24 cellular contexts compared by ENCODE assay signal in genomic region chr5:2797160-2797559, GRCh38. TPM values are rescaled to one million over a fixed set of nuclear protein-coding genes. Genes with fewer than 3 reads are reported as not detected.
DNase-seq lines count a peak whose midpoint lies in the region; TF ChIP-seq lines count a peak whose summit lies in the region.
"Had no signal": no experiment of that assay in that cellular context is flagged by ENCODE, and none has a peak within 500 bp of the region (broad histone marks: within the 10 kb centered on the region; RNA-seq: fewer than 3 reads in every experiment).

No MANE protein-coding gene starts in this region.

- H3K36me3 Mint-ChIP-seq in activated CD4-positive, alpha-beta T cell treated with anti-CD3 and anti-CD28 coated beads, Interleukin-2, amount 10 ng/mL, durations not matched to agents 24 days and 14 days (ENCODE audit: low read depth): no peaks in the 10 kb centered on the region
- no peaks in the 10 kb centered on the region for H3K36me3 Mint-ChIP-seq in Calu3 (ENCODE audit: insufficient read depth, unreplicated experiment)
- H3K36me3 Mint-ChIP-seq: activated naive CD4-positive, alpha-beta T cell treated with anti-CD3 and anti-CD28 coated beads, Interleukin-2, amount 50 U/mL, for 24 hours; memory B cell; type B pancreatic cell had no signal

- peak; percentile 7 for DNase-seq in activated CD4-positive, alpha-beta T cell treated with anti-CD3 and anti-CD28 coated beads, Interleukin-2, amount 10 ng/mL, durations not matched to agents 24 days and 14 days
- no peak for DNase-seq in activated CD4-positive, alpha-beta T cell treated with anti-CD3 and anti-CD28 coated beads, Interleukin-2, amount 50 U/mL, for 1 hour
- peak; percentile 85 for DNase-seq in NCI-H2107 (lab: John Stamatoyannopoulos, UW)
- peak; percentile 89 for DNase-seq in NCI-H748 treated with DMSO at 0.1 percent for 48 hours (lab: John Stamatoyannopoulos, UW)
- DNase-seq in GF-D8 (lab: John Stamatoyannopoulos, UW): no peak
- no peak for DNase-seq in Calu3
- no peak for DNase-seq in NCI-H226
- DNase-seq in GM03348 (ENCODE audit: low spot score): no peak
- DNase-seq: activated CD4-positive, alpha-beta T cell treated with anti-CD3 and anti-CD28 coated beads, Interleukin-2, amount 50 U/mL, for 4 hours; activated CD8-positive, alpha-beta memory T cell treated with anti-CD3 and anti-CD28 coated beads, Interleukin-2, amount 50 U/mL, for 4 hours; AML-193; anterior cingulate cortex; cortex of kidney; endodermal cell; esophagus squamous epithelium; H9; left cardiac atrium; SHP77 treated with DMSO at 0.1 percent for 48 hours; SW 1271 had no signal

- no peak overlapping the region for H3K4me3 Mint-ChIP-seq in activated CD4-positive, alpha-beta T cell treated with anti-CD3 and anti-CD28 coated beads, Interleukin-2, amount 10 ng/mL, durations not matched to agents 24 days and 14 days
- no peak overlapping the region for H3K4me3 Mint-ChIP-seq in Calu3 (ENCODE audit: low read depth, unreplicated experiment)
- H3K4me3 Mint-ChIP-seq: activated naive CD4-positive, alpha-beta T cell treated with anti-CD3 and anti-CD28 coated beads, Interleukin-2, amount 50 U/mL, for 24 hours; endodermal cell; H9; memory B cell; type B pancreatic cell; WTC11 had no signal

- H3K9me3 Mint-ChIP-seq in activated CD4-positive, alpha-beta T cell treated with anti-CD3 and anti-CD28 coated beads, Interleukin-2, amount 10 ng/mL, durations not matched to agents 24 days and 14 days: no peaks in the 10 kb centered on the region
- peaks cover 9% of the 10 kb centered on the region for H3K9me3 Mint-ChIP-seq in Calu3 (ENCODE audit: low read depth, unreplicated experiment)
- H3K9me3 Mint-ChIP-seq: type B pancreatic cell had no signal

- no TSS peak for BruUV-seq in Calu3 (replicated peaks; lab: Mats Ljungman, UMichigan)

- CTCF ChIA-PET in Calu3 (lab: Charles Lee): no interaction called here

- H3K27ac Mint-ChIP-seq in activated CD4-positive, alpha-beta T cell treated with anti-CD3 and anti-CD28 coated beads, Interleukin-2, amount 10 ng/mL, durations not matched to agents 24 days and 14 days: no peak overlapping the region
- H3K27ac Mint-ChIP-seq in Calu3 (ENCODE audit: unreplicated experiment): no peak overlapping the region
- H3K27ac Mint-ChIP-seq: activated naive CD4-positive, alpha-beta T cell treated with anti-CD3 and anti-CD28 coated beads, Interleukin-2, amount 50 U/mL, for 24 hours; endodermal cell; H9; memory B cell; type B pancreatic cell; WTC11 had no signal

- TF ChIP-seq CTCF in Calu3 (IDR thresholded peaks at IDR 0.05; ENCODE audit: unreplicated experiment): no peak

- no peaks in the 10 kb centered on the region for H3K4me1 Mint-ChIP-seq in activated CD4-positive, alpha-beta T cell treated with anti-CD3 and anti-CD28 coated beads, Interleukin-2, amount 10 ng/mL, durations not matched to agents 24 days and 14 days
- no peaks in the 10 kb centered on the region for H3K4me1 Mint-ChIP-seq in Calu3 (ENCODE audit: low read depth, unreplicated experiment)
- H3K4me1 Mint-ChIP-seq: activated naive CD4-positive, alpha-beta T cell treated with anti-CD3 and anti-CD28 coated beads, Interleukin-2, amount 50 U/mL, for 24 hours; endodermal cell; H9; memory B cell had no signal

- no peaks in the 10 kb centered on the region for H3K27me3 Mint-ChIP-seq in activated CD4-positive, alpha-beta T cell treated with anti-CD3 and anti-CD28 coated beads, Interleukin-2, amount 10 ng/mL, durations not matched to agents 24 days and 14 days
- H3K27me3 Mint-ChIP-seq in Calu3 (ENCODE audit: unreplicated experiment): no peaks in the 10 kb centered on the region
- H3K27me3 Mint-ChIP-seq: memory B cell had no signal

- intact Hi-C loops in activated CD4-positive, alpha-beta T cell treated with anti-CD3 and anti-CD28 coated beads, Interleukin-2, amount 10 ng/mL, durations not matched to agents 24 days and 14 days (cut with micrococcal nuclease): no loop called here
- intact Hi-C loops in Calu3 (cut with micrococcal nuclease; ENCODE audit: unreplicated experiment): no loop called here

RNA-seq across cellular contexts. Expression of gene IRX2, which starts 45.7 kb away (rescaled TPM):
- total RNA-seq in activated CD4-positive, alpha-beta T cell treated with anti-CD3 and anti-CD28 coated beads, Interleukin-2, amount 10 ng/mL, durations not matched to agents 24 days and 14 days: not detected in 2 replicates
- not detected in 2 replicates for total RNA-seq in Calu3 (2022)
- total RNA-seq: HepG2 had no signal

Comparison
In these comparisons a context has a peak if more than half of its experiments do, and no peak if none do; other contexts are left out.
1. DNase-seq: peak in activated CD4-positive, alpha-beta T cell treated with anti-CD3 and anti-CD28 coated beads, Interleukin-2, amount 10 ng/mL, durations not matched to agents 24 days and 14 days (single experiment), NCI-H2107 (single experiment) and NCI-H748 treated with DMSO at 0.1 percent for 48 hours (single experiment); none in activated CD4-positive, alpha-beta T cell treated with anti-CD3 and anti-CD28 coated beads, Interleukin-2, amount 50 U/mL, for 1 hour (single experiment), GF-D8 (single experiment), Calu3 (single experiment), NCI-H226 (single experiment) and GM03348 (single experiment).